ENCODE assay signal across 8 cellular contexts in genomic region chr19:52189745-52190678, GRCh38. TPM values are rescaled to one million over a fixed set of nuclear protein-coding genes. Genes with fewer than 3 reads are reported as not detected.
A peak's percentile ranks its signal among the peaks of the same experiment; 100 is the strongest.
DNase-seq lines count a peak whose midpoint lies in the region; ATAC-seq, FAIRE-seq and TF ChIP-seq lines count a peak whose summit lies in the region.

PPP2R1A (plus strand) TSS chr19:52190052; CDS start chr19:52190097, 45 bp downstream.

- peak within 1 kb of the TSS; percentile 99 to 100 (median 99) for H3K27ac Mint-ChIP-seq in naive thymus-derived CD8-positive, alpha-beta T cell

- peaks cover 49% of the 10 kb centered on the region for H3K79me2 ChIP-seq in Loucy (ENCODE audit: insufficient read depth, low read length)

- H3K9me3 ChIP-seq in Loucy (ENCODE audit: insufficient read depth, low read depth, low read length) = no peaks in the 10 kb centered on the region

- H2AFZ ChIP-seq in Loucy (ENCODE audit: low read length) = peak within 1 kb of the TSS; percentile 86

- H3K27me3 Mint-ChIP-seq in naive thymus-derived CD8-positive, alpha-beta T cell = no peaks in the 10 kb centered on the region

- peak within 1 kb of the TSS; percentile 96 for H3K9ac ChIP-seq in Loucy (ENCODE audit: low read depth, low read length, poor library complexity, severe bottlenecking)

- H3K36me3 ChIP-seq in Loucy (ENCODE audit: insufficient read depth, low read length) = peaks cover under 1% of the 10 kb centered on the region; the same call in 1 of the 2 replicates

- peak within 1 kb of the TSS; percentile 96 for H3K4me2 ChIP-seq in Loucy (ENCODE audit: low read depth, low read length, poor library complexity, severe bottlenecking)

- H3K4me3 Mint-ChIP-seq in naive thymus-derived CD8-positive, alpha-beta T cell = peak within 1 kb of the TSS; percentile 95 to 99 (median 98)

- POLR2A ChIA-PET in naive thymus-derived CD8-positive, alpha-beta T cell (lab: Charles Lee) = interaction anchor here (0.7 to 1.9 kb wide), 25 partner anchors 8 to 1947 kb away, joined by 3 to 56 read pairs (median 5); partner anchors contain the start of genes CNOT3, ZNF347, ZNF432 and ZNF616

- no peaks in the 10 kb centered on the region for H3K9me2 ChIP-seq in Loucy (replicated peaks; ENCODE audit: low read depth, low read length)

- no peaks in the 10 kb centered on the region for H3F3A ChIP-seq in Loucy (ENCODE audit: low read depth)

- H3K4me3 ChIP-seq in Loucy (ENCODE audit: low read length, poor library complexity, severe bottlenecking) (peak within 1 kb of the TSS; percentile 93), fibroblast of mammary gland (ENCODE audit: control insufficient read depth, low read depth, low read length) (peak within 1 kb of the TSS; percentile 86)

- ATAC-seq in naive thymus-derived CD8-positive, alpha-beta T cell = peak; percentile 84 to 88

- no peak for TF ChIP-seq CTCF in Loucy (conservative IDR thresholded peaks at IDR 0.05; ENCODE audit: low read length)
- TF ChIP-seq CTCF in fibroblast of mammary gland (conservative IDR thresholded peaks at IDR 0.05; ENCODE audit: control insufficient read depth, insufficient read depth, low read depth, low read length) = no peak

- peaks cover 39% of the 10 kb centered on the region for H3K4me1 ChIP-seq in Loucy (ENCODE audit: insufficient read depth, low read length, poor library complexity, severe bottlenecking)

- peaks cover 43% of the 10 kb centered on the region for H4K20me1 ChIP-seq in Loucy (ENCODE audit: insufficient read depth, low read length, poor library complexity, severe bottlenecking)

- DNase-seq in EL = peak; percentile 100
- DNase-seq in H54 (ENCODE audit: insufficient read length, low spot score) = peak; percentile 98
- DNase-seq in activated T-helper 9 cell treated with anti-CD3 and anti-CD28 coated beads, Interleukin-2, amount 50 U/mL, for 16 hours (ENCODE audit: low read depth) = peak; percentile 97
- DNase-seq in fibroblast of mammary gland (ENCODE audit: low read depth) = peak; percentile 100
- DNase-seq in naive thymus-derived CD8-positive, alpha-beta T cell = peak; percentile 93 to 100 (median 99)
- peak; percentile 99 to 100 (median 100) for DNase-seq in stimulated activated naive CD4-positive, alpha-beta T cell (lab: John Stamatoyannopoulos, UW)

- H3K4me1 Mint-ChIP-seq in naive thymus-derived CD8-positive, alpha-beta T cell = peaks cover 28 to 55% (median 51%) of the 10 kb centered on the region in 4 donors

- H3K9me3 Mint-ChIP-seq in naive thymus-derived CD8-positive, alpha-beta T cell = peaks cover 0 to 2% (median 0%) of the 10 kb centered on the region in 9 donors

- TF ChIP-seq POLR2A in H54 (IDR thresholded peaks at IDR 0.05; ENCODE audit: low read depth, low read length) = peak; percentile 75
- peak; percentile 17 for TF ChIP-seq POLR2A in Raji (IDR thresholded peaks at IDR 0.05; ENCODE audit: insufficient read depth, low read depth, low read length)

- H3K27me3 ChIP-seq in Loucy (ENCODE audit: insufficient read depth, low read length, poor library complexity, severe bottlenecking) = no peaks in the 10 kb centered on the region

- peak; percentile 97 for FAIRE-seq in H54 (lab: Jason Lieb, UNC)

- H3K36me3 Mint-ChIP-seq in naive thymus-derived CD8-positive, alpha-beta T cell = peaks cover 0 to 28% (median 0%) of the 10 kb centered on the region in 3 donors

RNA-seq across cellular contexts. Expression of gene PPP2R1A, which starts in this region (rescaled TPM):
- 100 to 1,000 TPM; 184 TPM for total RNA-seq in naive thymus-derived CD8-positive, alpha-beta T cell
- 100 to 1,000 TPM; 148 to 174 (median 170) TPM for polyA plus RNA-seq in naive thymus-derived CD8-positive, alpha-beta T cell

Comparison
In these comparisons a context has a peak if more than half of its experiments do, and no peak if none do; other contexts are left out.
1. Peak in every context shown above with its lines: DNase-seq, ATAC-seq and H3K4me3 ChIP-seq.